ENCODE assay signal across 39 cellular contexts in the genomic region with DNA sequence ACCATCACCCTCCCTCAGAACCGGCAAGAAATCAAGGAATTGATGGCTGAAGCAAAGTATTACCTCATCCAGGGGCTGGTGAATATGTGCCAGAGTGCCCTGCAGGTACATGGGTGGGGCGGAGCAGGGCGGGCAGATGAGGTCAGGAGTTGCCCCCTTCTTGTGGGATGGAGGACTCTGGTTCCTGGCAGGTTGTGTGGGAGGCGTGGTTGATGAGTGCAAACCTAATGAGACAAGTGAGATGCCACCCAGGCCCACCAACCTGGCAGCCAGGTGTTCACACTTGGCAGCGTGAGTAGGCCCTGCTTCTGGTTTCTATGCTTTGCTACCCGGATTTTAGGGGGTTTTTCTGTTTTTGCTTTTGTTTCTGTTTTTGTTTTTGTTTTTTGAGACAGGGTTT. TPM values are rescaled to one million over a fixed set of nuclear protein-coding genes. Genes with fewer than 3 reads are reported as not detected.
"Had no signal": no experiment of that assay in that cellular context is flagged by ENCODE, and none has a peak within 500 bp of the region (broad histone marks: within the 10 kb centered on the region; RNA-seq: fewer than 3 reads in every experiment).

No MANE protein-coding gene starts in this region.

- FAIRE-seq: astrocyte, bronchial epithelial cell had no signal

- H3K9me3 Mint-ChIP-seq: activated CD4-positive, alpha-beta memory T cell treated with anti-CD3 and anti-CD28 coated beads, Interleukin-2, amount 10 ng/mL, durations not matched to agents 7 days and 5 days; activated CD4-positive, alpha-beta T cell treated with anti-CD3 and anti-CD28 coated beads, Interleukin-2, amount 10 ng/mL, durations not matched to agents 7 days and 5 days; activated naive CD4-positive, alpha-beta T cell treated with anti-CD3 and anti-CD28 coated beads, Interleukin-2, amount 10 ng/mL, durations not matched to agents 7 days and 5 days; activated T-cell treated with anti-CD3 and anti-CD28 coated beads, Interleukin-2, amount 50 U/mL, for 4 hours; activated T-helper 1 cell treated with anti-CD3 and anti-CD28 coated beads, Interleukin-12 subunit alpha, Interleukin-12 subunit beta, Interleukin-2, Interleukin-4 antibody, amounts not matched to agents 30 ng/mL and 10 ng/mL and 1 ng/mL, durations not matched to agents 14 hours and 24 hours and 36 hours; activated T-helper 2 cell treated with anti-CD3 and anti-CD28 coated beads, Interferon-gamma antibody, Interleukin-2, Interleukin-4, amounts not matched to agents 10 μg/mL and 5 μg/mL and 100 μg/mL, durations not matched to agents 14 hours and 24 hours and 36 hours; central memory CD8-positive, alpha-beta T cell; endodermal cell; WTC11 had no signal

- H3K27me3 Mint-ChIP-seq: activated CD4-positive, alpha-beta memory T cell treated with anti-CD3 and anti-CD28 coated beads, Interleukin-2, amount 10 ng/mL, durations not matched to agents 7 days and 5 days; activated CD4-positive, alpha-beta T cell treated with anti-CD3 and anti-CD28 coated beads, Interleukin-2, amount 10 ng/mL, durations not matched to agents 7 days and 5 days; activated naive CD4-positive, alpha-beta T cell treated with anti-CD3 and anti-CD28 coated beads, Interleukin-2, amount 10 ng/mL, durations not matched to agents 7 days and 5 days; activated naive CD8-positive, alpha-beta T cell; central memory CD8-positive, alpha-beta T cell had no signal

- H3K27ac Mint-ChIP-seq: activated CD4-positive, alpha-beta memory T cell treated with anti-CD3 and anti-CD28 coated beads, Interleukin-2, amount 10 ng/mL, durations not matched to agents 7 days and 5 days; activated CD4-positive, alpha-beta T cell treated with anti-CD3 and anti-CD28 coated beads, Interleukin-2, amount 10 ng/mL, durations not matched to agents 7 days and 5 days; activated naive CD4-positive, alpha-beta T cell treated with anti-CD3 and anti-CD28 coated beads, Interleukin-2, amount 10 ng/mL, durations not matched to agents 7 days and 5 days; activated naive CD8-positive, alpha-beta T cell; activated T-helper 1 cell treated with anti-CD3 and anti-CD28 coated beads, Interleukin-12 subunit alpha, Interleukin-12 subunit beta, Interleukin-2, Interleukin-4 antibody, amounts not matched to agents 30 ng/mL and 10 ng/mL and 1 ng/mL, durations not matched to agents 14 hours and 24 hours and 36 hours; activated T-helper 2 cell treated with anti-CD3 and anti-CD28 coated beads, Interferon-gamma antibody, Interleukin-2, Interleukin-4, amounts not matched to agents 10 μg/mL and 5 μg/mL and 100 μg/mL, durations not matched to agents 14 hours and 24 hours and 36 hours; endodermal cell; WTC11 had no signal

- H3K9me3 ChIP-seq: esophagus squamous epithelium, gastroesophageal sphincter, heart right ventricle had no signal

- H3K27ac ChIP-seq: brain microvascular endothelial cell, coronary artery, epithelial cell of prostate, gastroesophageal sphincter, hepatocyte had no signal

- DNase-seq: activated CD4-positive, alpha-beta memory T cell treated with anti-CD3 and anti-CD28 coated beads, Interleukin-2, amount 10 ng/mL, durations not matched to agents 7 days and 5 days; activated CD4-positive, alpha-beta T cell treated with anti-CD3 and anti-CD28 coated beads for 1 hour; activated CD4-positive, alpha-beta T cell treated with anti-CD3 and anti-CD28 coated beads for 4 hours; activated CD4-positive, alpha-beta T cell treated with anti-CD3 and anti-CD28 coated beads, Interleukin-2, amount 10 ng/mL, durations not matched to agents 7 days and 5 days; activated CD4-positive, alpha-beta T cell treated with anti-CD3 and anti-CD28 coated beads, Interleukin-2, amount 50 U/mL, for 4 hours; activated CD8-positive, alpha-beta memory T cell treated with anti-CD3 and anti-CD28 coated beads, Interleukin-2, amount 50 U/mL, for 48 hours; activated effector memory CD4-positive, alpha-beta T cell treated with anti-CD3 and anti-CD28 coated beads, Interleukin-2, amount 50 U/mL, for 16 hours; activated naive CD4-positive, alpha-beta T cell treated with anti-CD3 and anti-CD28 coated beads, Interleukin-2, amount 10 ng/mL, durations not matched to agents 7 days and 5 days; activated T-cell treated with anti-CD3 and anti-CD28 coated beads for 4 hours; activated T-cell treated with anti-CD3 and anti-CD28 coated beads, Interleukin-2, amount 50 U/mL, for 4 hours; amniotic stem cell; anterior cingulate cortex; brain microvascular endothelial cell; effector memory CD4-positive, alpha-beta T cell; endodermal cell; esophagus squamous epithelium; foreskin melanocyte; heart right ventricle; T-helper 2 cell had no signal

- H3K4me3 ChIP-seq: coronary artery, esophagus squamous epithelium, gastroesophageal sphincter, heart right ventricle, hepatocyte had no signal

- ATAC-seq: activated T-cell treated with anti-CD3 and anti-CD28 coated beads, Interleukin-2, amount 50 U/mL, for 4 hours; gastroesophageal sphincter; heart right ventricle; WTC11 had no signal

- H3K4me3 Mint-ChIP-seq: activated CD4-positive, alpha-beta memory T cell treated with anti-CD3 and anti-CD28 coated beads, Interleukin-2, amount 10 ng/mL, durations not matched to agents 7 days and 5 days; activated CD4-positive, alpha-beta T cell treated with anti-CD3 and anti-CD28 coated beads, Interleukin-2, amount 10 ng/mL, durations not matched to agents 7 days and 5 days; activated naive CD4-positive, alpha-beta T cell treated with anti-CD3 and anti-CD28 coated beads, Interleukin-2, amount 10 ng/mL, durations not matched to agents 7 days and 5 days; activated naive CD8-positive, alpha-beta T cell; activated T-cell treated with anti-CD3 and anti-CD28 coated beads, Interleukin-2, amount 50 U/mL, for 4 hours; activated T-helper 1 cell treated with anti-CD3 and anti-CD28 coated beads, Interleukin-12 subunit alpha, Interleukin-12 subunit beta, Interleukin-2, Interleukin-4 antibody, amounts not matched to agents 30 ng/mL and 10 ng/mL and 1 ng/mL, durations not matched to agents 14 hours and 24 hours and 36 hours; central memory CD8-positive, alpha-beta T cell; endodermal cell; WTC11 had no signal

RNA-seq across cellular contexts. Expression of gene SEBOX, which starts 24.6 kb away (rescaled TPM):
- total RNA-seq: activated CD4-positive, alpha-beta memory T cell treated with anti-CD3 and anti-CD28 coated beads, Interleukin-2, amount 10 ng/mL, durations not matched to agents 7 days and 5 days; activated CD4-positive, alpha-beta T cell treated with anti-CD3 and anti-CD28 coated beads, Interleukin-2, amount 10 ng/mL, durations not matched to agents 7 days and 5 days; activated T-cell treated with anti-CD3 and anti-CD28 coated beads, Interleukin-2, amount 50 U/mL, for 4 hours; activated T-helper 1 cell treated with anti-CD3 and anti-CD28 coated beads, Interleukin-12 subunit alpha, Interleukin-12 subunit beta, Interleukin-2, Interleukin-4 antibody, amounts not matched to agents 30 ng/mL and 10 ng/mL and 1 ng/mL, durations not matched to agents 14 hours and 24 hours and 36 hours; activated T-helper 2 cell treated with anti-CD3 and anti-CD28 coated beads, Interferon-gamma antibody, Interleukin-2, Interleukin-4, amounts not matched to agents 10 μg/mL and 5 μg/mL and 100 μg/mL, durations not matched to agents 14 hours and 24 hours and 36 hours; astrocyte; bronchial epithelial cell; cardiac septum; cerebellum; dermis microvascular lymphatic vessel endothelial cell; endodermal cell; esophagus squamous epithelium; fibroblast of lung; fibroblast of villous mesenchyme; gastroesophageal sphincter; glomerular endothelial cell; heart right ventricle; hepatocyte; T-helper 1 cell treated with Interleukin-12 subunit alpha and Interleukin-12 subunit beta and Interleukin-4 antibody, amounts not matched to agents 30 ng/mL and 1 ng/mL, for 36 hours; WTC11 had no signal
- polyA plus RNA-seq: adipose tissue, esophagus, fibroblast of lung, heart right ventricle, hepatocyte had no signal
